Comparison of ENCODE assay signal across 9 cellular contexts in the genomic region with DNA sequence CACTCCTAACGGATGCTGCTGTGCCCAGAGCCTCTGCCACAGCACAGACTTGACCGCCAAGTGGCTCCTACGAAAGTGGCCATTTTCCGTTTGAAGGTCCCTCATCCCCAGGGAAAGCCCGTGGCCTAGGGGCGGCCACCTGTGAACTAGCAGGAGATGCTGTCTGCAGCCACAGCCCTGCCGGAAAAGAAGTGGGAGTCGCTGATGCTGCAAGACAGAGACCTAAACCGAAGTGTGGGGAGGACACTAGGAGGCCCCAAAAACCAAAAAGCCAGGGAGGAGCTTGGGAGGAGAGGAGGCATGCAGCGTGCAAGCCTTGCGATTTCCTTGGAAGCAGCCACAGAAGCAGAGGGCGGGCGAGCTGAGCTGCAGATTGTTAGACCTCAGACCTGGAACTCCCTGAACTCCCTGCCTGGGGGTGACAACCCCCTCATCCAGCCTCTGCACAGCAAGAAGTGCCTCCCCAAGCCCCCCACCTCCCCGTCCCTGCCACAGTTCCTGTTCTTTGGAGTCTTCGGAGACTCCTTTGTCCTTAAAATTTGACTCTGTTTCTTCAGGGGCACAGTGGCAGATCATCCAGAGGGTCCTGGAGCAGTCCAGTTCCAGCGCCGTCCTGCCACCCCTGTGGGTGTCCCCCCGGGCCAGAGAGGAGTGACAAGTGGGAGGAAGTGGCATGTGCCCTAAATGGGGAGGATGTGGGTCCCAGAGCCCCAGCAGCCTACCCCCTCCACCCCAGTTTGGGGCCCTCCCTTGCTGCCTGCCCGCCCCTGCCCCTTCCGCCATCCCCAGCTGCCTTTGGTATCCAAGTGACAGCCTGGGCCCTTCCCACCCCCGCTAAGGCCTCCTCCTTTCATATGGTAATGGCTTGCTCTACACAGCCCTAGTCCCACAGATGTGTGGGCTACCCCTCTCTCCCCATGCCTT. TPM values are rescaled to one million over a fixed set of nuclear protein-coding genes. Genes with fewer than 3 reads are reported as not detected.
DNase-seq lines count a peak whose midpoint lies in the region; ATAC-seq lines count a peak whose summit lies in the region.
"Had no signal": no experiment of that assay in that cellular context is flagged by ENCODE, and none has a peak within 500 bp of the region (broad histone marks: within the 10 kb centered on the region; RNA-seq: fewer than 3 reads in every experiment).

No MANE protein-coding gene starts in this region.

- peaks cover 72% of the 10 kb centered on the region for H3K4me1 ChIP-seq in neuron (ENCODE audit: insufficient read depth, low read length)

- H3K4me3 ChIP-seq in neuron (ENCODE audit: low read length), result peak overlapping the region; percentile 17
- H3K4me3 ChIP-seq: BLaER1 had no signal

- H3K36me3 ChIP-seq in neuron (ENCODE audit: insufficient read depth, low read length), result peaks cover 28% of the 10 kb centered on the region

- DNase-seq in activated naive CD4-positive, alpha-beta T cell treated with anti-CD3 and anti-CD28 coated beads, Interleukin-2, amount 10 ng/mL, durations not matched to agents 7 days and 5 days, result no peak
- no peak for DNase-seq in Right ventricle myocardium superior
- no peak for DNase-seq in NK-92 (lab: John Stamatoyannopoulos, UW; ENCODE audit: unreplicated experiment)
- no peak for DNase-seq in activated naive CD4-positive, alpha-beta T cell (lab: John Stamatoyannopoulos, UW)

- ATAC-seq in Right ventricle myocardium superior (ENCODE audit: poor library complexity), result peak; percentile 19
- ATAC-seq in GM19467 (IDR thresholded peaks at IDR 0.05; ENCODE audit: unreplicated experiment), result no peak
- ATAC-seq in GM19452 (IDR thresholded peaks at IDR 0.05; ENCODE audit: unreplicated experiment), result no peak

- H3K27ac Mint-ChIP-seq in activated naive CD4-positive, alpha-beta T cell treated with anti-CD3 and anti-CD28 coated beads, Interleukin-2, amount 50 U/mL, for 24 hours, result peak overlapping the region; percentile 55
- H3K27ac Mint-ChIP-seq in activated naive CD4-positive, alpha-beta T cell treated with anti-CD3 and anti-CD28 coated beads, Interleukin-2, amount 10 ng/mL, durations not matched to agents 7 days and 5 days, result no peak overlapping the region

- CTCF ChIA-PET in activated naive CD4-positive, alpha-beta T cell treated with anti-CD3 and anti-CD28 coated beads, Interleukin-2, amount 10 ng/mL, durations not matched to agents 7 days and 5 days (lab: Charles Lee), result no interaction called here

- H3K4me1 Mint-ChIP-seq in activated naive CD4-positive, alpha-beta T cell treated with anti-CD3 and anti-CD28 coated beads, Interleukin-2, amount 50 U/mL, for 24 hours, result peaks cover 32% of the 10 kb centered on the region
- peaks cover 4% of the 10 kb centered on the region for H3K4me1 Mint-ChIP-seq in activated naive CD4-positive, alpha-beta T cell treated with anti-CD3 and anti-CD28 coated beads, Interleukin-2, amount 10 ng/mL, durations not matched to agents 7 days and 5 days

- H3K27me3 ChIP-seq in neuron (ENCODE audit: insufficient read depth, low read length), result no peaks in the 10 kb centered on the region
- H3K27me3 ChIP-seq: BLaER1 had no signal

- no peak overlapping the region for H3K4me3 Mint-ChIP-seq in activated naive CD4-positive, alpha-beta T cell treated with anti-CD3 and anti-CD28 coated beads, Interleukin-2, amount 50 U/mL, for 24 hours
- no peak overlapping the region for H3K4me3 Mint-ChIP-seq in activated naive CD4-positive, alpha-beta T cell treated with anti-CD3 and anti-CD28 coated beads, Interleukin-2, amount 10 ng/mL, durations not matched to agents 7 days and 5 days

- intact Hi-C loops in Right ventricle myocardium superior (cut with DNase I), result no loop called here

- H2AFZ ChIP-seq in neuron (ENCODE audit: low read depth, low read length), result no peak overlapping the region

- peaks cover 11% of the 10 kb centered on the region for H3K36me3 Mint-ChIP-seq in activated naive CD4-positive, alpha-beta T cell treated with anti-CD3 and anti-CD28 coated beads, Interleukin-2, amount 50 U/mL, for 24 hours
- H3K36me3 Mint-ChIP-seq in activated naive CD4-positive, alpha-beta T cell treated with anti-CD3 and anti-CD28 coated beads, Interleukin-2, amount 10 ng/mL, durations not matched to agents 7 days and 5 days, result peaks cover 30% of the 10 kb centered on the region

- H3K9me3 ChIP-seq in neuron (ENCODE audit: low read length), result no peaks in the 10 kb centered on the region
- H3K9me3 ChIP-seq: BLaER1 had no signal

- H3K9me3 Mint-ChIP-seq in activated naive CD4-positive, alpha-beta T cell treated with anti-CD3 and anti-CD28 coated beads, Interleukin-2, amount 50 U/mL, for 24 hours, result no peaks in the 10 kb centered on the region
- no peaks in the 10 kb centered on the region for H3K9me3 Mint-ChIP-seq in activated naive CD4-positive, alpha-beta T cell treated with anti-CD3 and anti-CD28 coated beads, Interleukin-2, amount 10 ng/mL, durations not matched to agents 7 days and 5 days

- H3K27me3 Mint-ChIP-seq in activated naive CD4-positive, alpha-beta T cell treated with anti-CD3 and anti-CD28 coated beads, Interleukin-2, amount 50 U/mL, for 24 hours, result no peaks in the 10 kb centered on the region
- H3K27me3 Mint-ChIP-seq in activated naive CD4-positive, alpha-beta T cell treated with anti-CD3 and anti-CD28 coated beads, Interleukin-2, amount 10 ng/mL, durations not matched to agents 7 days and 5 days, result no peaks in the 10 kb centered on the region

RNA-seq across cellular contexts. Expression of a gene that starts 43.7 kb away (rescaled TPM):
- total RNA-seq in Right ventricle myocardium superior, result 4.1 TPM
